16 cellular contexts compared by ENCODE assay signal in the genomic region with DNA sequence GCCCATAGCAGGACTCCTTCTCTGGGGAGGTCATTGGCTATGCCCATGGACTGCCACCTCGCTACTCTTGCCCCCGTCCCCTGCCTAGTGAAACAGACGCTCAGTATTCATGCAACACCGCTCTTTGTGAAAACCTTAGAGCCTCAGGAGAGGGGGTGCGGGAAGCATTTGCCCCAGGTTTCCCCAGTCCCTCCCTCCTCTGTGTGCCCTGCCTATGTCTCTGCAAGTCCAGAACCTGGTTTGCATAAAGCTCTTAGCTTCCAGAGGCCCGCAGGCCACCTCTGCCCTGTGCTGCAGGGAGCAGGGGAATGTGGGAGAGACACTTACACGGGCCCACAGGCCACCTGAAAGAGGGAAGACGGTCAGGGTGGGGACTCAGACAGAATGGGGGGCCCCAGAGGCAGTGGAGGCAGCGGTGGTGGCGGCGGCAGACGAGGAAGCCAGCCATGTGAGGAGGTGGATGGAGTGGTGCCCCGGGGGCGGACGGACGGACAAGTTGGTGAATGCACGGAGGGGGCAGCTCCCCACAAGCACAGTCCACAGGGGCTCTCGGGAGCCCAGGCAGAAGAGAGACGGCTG. TPM values are rescaled to one million over a fixed set of nuclear protein-coding genes. Genes with fewer than 3 reads are reported as not detected.
DNase-seq lines count a peak whose midpoint lies in the region; ATAC-seq, FAIRE-seq and TF ChIP-seq lines count a peak whose summit lies in the region.
"Had no signal": no experiment of that assay in that cellular context is flagged by ENCODE, and none has a peak within 500 bp of the region (broad histone marks: within the 10 kb centered on the region; RNA-seq: fewer than 3 reads in every experiment).

No MANE protein-coding gene starts in this region.

- H3K9me3 ChIP-seq in NT2/D1 (ENCODE audit: insufficient read depth, low read length) = no peaks in the 10 kb centered on the region
- no peaks in the 10 kb centered on the region for H3K9me3 ChIP-seq in naive thymus-derived CD4-positive, alpha-beta T cell (ENCODE audit: control insufficient read depth in 2 of 3, low read length in 3 of 3)
- H3K9me3 ChIP-seq: esophagus muscularis mucosa, tibial nerve had no signal

- H3K27ac Mint-ChIP-seq in activated naive CD8-positive, alpha-beta T cell treated with anti-CD3 and anti-CD28 coated beads, Interleukin-2, amount 10 ng/mL, durations not matched to agents 7 days and 5 days = peak overlapping the region; percentile 4
- H3K27ac Mint-ChIP-seq in activated naive CD8-positive, alpha-beta T cell treated with anti-CD3 and anti-CD28 coated beads, Interleukin-2, amount 50 U/mL, for 24 hours = no peak overlapping the region
- H3K27ac Mint-ChIP-seq in naive thymus-derived CD4-positive, alpha-beta T cell = peak overlapping the region in 1 of 9 donors; percentile 62

- peaks cover 2% of the 10 kb centered on the region for H3K27me3 Mint-ChIP-seq in activated naive CD8-positive, alpha-beta T cell treated with anti-CD3 and anti-CD28 coated beads, Interleukin-2, amount 10 ng/mL, durations not matched to agents 7 days and 5 days
- peaks cover 2% of the 10 kb centered on the region for H3K27me3 Mint-ChIP-seq in activated naive CD8-positive, alpha-beta T cell treated with anti-CD3 and anti-CD28 coated beads, Interleukin-2, amount 50 U/mL, for 24 hours
- peaks cover 0 to 21% (median 6%) of the 10 kb centered on the region in 5 donors for H3K27me3 Mint-ChIP-seq in naive thymus-derived CD4-positive, alpha-beta T cell

- no peak overlapping the region for H3K4me3 ChIP-seq in NT2/D1 (ENCODE audit: insufficient read length, low read depth)
- H3K4me3 ChIP-seq in naive thymus-derived CD4-positive, alpha-beta T cell (ENCODE audit: low read length) = no peak overlapping the region
- H3K4me3 ChIP-seq: esophagus muscularis mucosa, tibial nerve had no signal

- no peaks in the 10 kb centered on the region for H3K27me3 ChIP-seq in NT2/D1 (ENCODE audit: insufficient read depth, insufficient read length)
- H3K27me3 ChIP-seq in naive thymus-derived CD4-positive, alpha-beta T cell (ENCODE audit: control insufficient read depth in 2 of 2, insufficient read depth in 2 of 2, low read length in 2 of 2) = no peaks in the 10 kb centered on the region
- H3K27me3 ChIP-seq: esophagus muscularis mucosa, tibial nerve had no signal

- H3K4me1 Mint-ChIP-seq in activated naive CD8-positive, alpha-beta T cell treated with anti-CD3 and anti-CD28 coated beads, Interleukin-2, amount 10 ng/mL, durations not matched to agents 7 days and 5 days = peaks cover 7% of the 10 kb centered on the region
- peaks cover 19% of the 10 kb centered on the region for H3K4me1 Mint-ChIP-seq in activated naive CD8-positive, alpha-beta T cell treated with anti-CD3 and anti-CD28 coated beads, Interleukin-2, amount 50 U/mL, for 24 hours
- H3K4me1 Mint-ChIP-seq in naive thymus-derived CD4-positive, alpha-beta T cell = peaks cover 0 to 12% (median 0%) of the 10 kb centered on the region in 7 donors

- no peak for TF ChIP-seq CTCF in D721Med (IDR thresholded peaks at IDR 0.05; ENCODE audit: insufficient read depth, missing control alignments)

- ATAC-seq in activated naive CD8-positive, alpha-beta T cell treated with anti-CD3 and anti-CD28 coated beads, Interleukin-2, amount 10 ng/mL, durations not matched to agents 7 days and 5 days (ENCODE audit: low read depth) = no peak
- ATAC-seq in activated naive CD8-positive, alpha-beta T cell treated with anti-CD3 and anti-CD28 coated beads, Interleukin-2, amount 50 U/mL, for 24 hours = no peak
- peak; percentile 14 for ATAC-seq in esophagus mucosa
- ATAC-seq in naive thymus-derived CD4-positive, alpha-beta T cell = no peak

- DNase-seq in activated naive CD8-positive, alpha-beta T cell treated with anti-CD3 and anti-CD28 coated beads, Interleukin-2, amount 10 ng/mL, durations not matched to agents 7 days and 5 days = no peak
- no peak for DNase-seq in activated naive CD8-positive, alpha-beta T cell treated with anti-CD3 and anti-CD28 coated beads, Interleukin-2, amount 50 U/mL, for 24 hours
- no peak for DNase-seq in NT2/D1 (ENCODE audit: low read depth, low spot score)
- DNase-seq in A172 (ENCODE audit: low spot score) = no peak
- no peak for DNase-seq in naive thymus-derived CD4-positive, alpha-beta T cell
- DNase-seq in D721Med (ENCODE audit: insufficient read length, low spot score) = no peak
- DNase-seq in DMS153 treated with DMSO at 0.1 percent for 48 hours (lab: John Stamatoyannopoulos, UW; ENCODE audit: unreplicated experiment) = no peak
- DNase-seq: activated CD4-positive, alpha-beta T cell treated with anti-CD3 and anti-CD28 coated beads, Interleukin-2, amount 50 U/mL, for 4 hours; DMS79; H7; NCI-H1417 treated with DMSO at 0.1 percent for 48 hours; small intestine had no signal

- FAIRE-seq in D721Med (lab: Jason Lieb, UNC) = no peak
- FAIRE-seq: A204.1, small intestine had no signal

- H3K4me1 ChIP-seq in NT2/D1 (ENCODE audit: insufficient read depth, insufficient read length) = peaks cover 7% of the 10 kb centered on the region
- H3K4me1 ChIP-seq in naive thymus-derived CD4-positive, alpha-beta T cell (ENCODE audit: control insufficient read depth in 2 of 2, insufficient read depth in 2 of 2, low read length in 2 of 2) = no peaks in the 10 kb centered on the region

- POLR2A ChIA-PET in activated naive CD8-positive, alpha-beta T cell treated with anti-CD3 and anti-CD28 coated beads, Interleukin-2, amount 10 ng/mL, durations not matched to agents 7 days and 5 days (lab: Charles Lee) = no interaction called here
- POLR2A ChIA-PET in naive thymus-derived CD4-positive, alpha-beta T cell (lab: Charles Lee) = no interaction called here

- H3K36me3 Mint-ChIP-seq in activated naive CD8-positive, alpha-beta T cell treated with anti-CD3 and anti-CD28 coated beads, Interleukin-2, amount 10 ng/mL, durations not matched to agents 7 days and 5 days = no peaks in the 10 kb centered on the region
- no peaks in the 10 kb centered on the region for H3K36me3 Mint-ChIP-seq in activated naive CD8-positive, alpha-beta T cell treated with anti-CD3 and anti-CD28 coated beads, Interleukin-2, amount 50 U/mL, for 24 hours (ENCODE audit: low read depth)
- no peaks in the 10 kb centered on the region for H3K36me3 Mint-ChIP-seq in naive thymus-derived CD4-positive, alpha-beta T cell

- H3K36me3 ChIP-seq in NT2/D1 (ENCODE audit: insufficient read depth, insufficient read length, low read length) = no peaks in the 10 kb centered on the region
- no peaks in the 10 kb centered on the region for H3K36me3 ChIP-seq in naive thymus-derived CD4-positive, alpha-beta T cell (ENCODE audit: control insufficient read depth in 2 of 3, insufficient read depth in 3 of 3, low read length in 3 of 3)
- H3K36me3 ChIP-seq: esophagus muscularis mucosa had no signal

- H3K9ac ChIP-seq in NT2/D1 (ENCODE audit: insufficient read length, low read depth) = peak overlapping the region; percentile 50

- intact Hi-C loops in naive thymus-derived CD4-positive, alpha-beta T cell (cut with micrococcal nuclease) = loop anchor here (1.0 to 5.0 kb wide), 3 partner anchors 36 to 118 kb away; no protein-coding TSS in a partner anchor

- H3K27ac ChIP-seq in naive thymus-derived CD4-positive, alpha-beta T cell (ENCODE audit: low read depth, low read length) = no peak overlapping the region
- H3K27ac ChIP-seq: esophagus muscularis mucosa, tibial nerve had no signal

- H3K9me3 Mint-ChIP-seq in activated naive CD8-positive, alpha-beta T cell treated with anti-CD3 and anti-CD28 coated beads, Interleukin-2, amount 10 ng/mL, durations not matched to agents 7 days and 5 days = no peaks in the 10 kb centered on the region
- no peaks in the 10 kb centered on the region for H3K9me3 Mint-ChIP-seq in activated naive CD8-positive, alpha-beta T cell treated with anti-CD3 and anti-CD28 coated beads, Interleukin-2, amount 50 U/mL, for 24 hours
- H3K9me3 Mint-ChIP-seq in naive thymus-derived CD4-positive, alpha-beta T cell = peaks cover 0 to 2% (median 0%) of the 10 kb centered on the region in 11 donors

- CTCF ChIA-PET in naive thymus-derived CD4-positive, alpha-beta T cell (lab: Charles Lee) = no interaction called here

- H3K4me3 Mint-ChIP-seq in activated naive CD8-positive, alpha-beta T cell treated with anti-CD3 and anti-CD28 coated beads, Interleukin-2, amount 10 ng/mL, durations not matched to agents 7 days and 5 days = no peak overlapping the region
- no peak overlapping the region for H3K4me3 Mint-ChIP-seq in activated naive CD8-positive, alpha-beta T cell treated with anti-CD3 and anti-CD28 coated beads, Interleukin-2, amount 50 U/mL, for 24 hours
- H3K4me3 Mint-ChIP-seq in naive thymus-derived CD4-positive, alpha-beta T cell = no peak overlapping the region

RNA-seq across cellular contexts. Expression of a gene that starts 33.8 kb away (rescaled TPM):
- total RNA-seq in activated naive CD8-positive, alpha-beta T cell treated with anti-CD3 and anti-CD28 coated beads, Interleukin-2, amount 10 ng/mL, durations not matched to agents 7 days and 5 days = 10 to 100 TPM; 31.5 to 33.9 TPM
- 56.4 TPM for total RNA-seq in esophagus mucosa
- 52.8 and 58.4 TPM in 2 replicates for total RNA-seq in A172 (2014; rRNA removed; shearing (Covaris generic))
- total RNA-seq in naive thymus-derived CD4-positive, alpha-beta T cell = 10 to 100 TPM in 3 of 5 experiments, 1 to 10 TPM in 2; 8.4 to 98.4 (median 10.4) TPM
- polyA plus RNA-seq in naive thymus-derived CD4-positive, alpha-beta T cell = 10 to 100 TPM; 11.4 to 12.2 TPM
